ENCODE assay signal across 22 cellular contexts in genomic region chr5:177271113-177271512, GRCh38.
"Had no signal": no experiment of that assay in that cellular context is flagged by ENCODE, and none has a peak within 500 bp of the region (broad histone marks: within the 10 kb centered on the region; RNA-seq: fewer than 3 reads in every experiment).

No MANE protein-coding gene starts in this region.

- DNase-seq: activated CD4-positive, alpha-beta T cell treated with anti-CD3 and anti-CD28 coated beads, Interleukin-2, amount 10 ng/mL, durations not matched to agents 7 days and 5 days; activated CD8-positive, alpha-beta T cell treated with anti-CD3 and anti-CD28 coated beads, Interleukin-2, amount 10 ng/mL, durations not matched to agents 7 days and 5 days; activated naive CD4-positive, alpha-beta T cell treated with Interleukin-2 at 50 U/mL for 16 hours; activated naive CD8-positive, alpha-beta T cell treated with anti-CD3 and anti-CD28 coated beads, Interleukin-2, amount 10 ng/mL, durations not matched to agents 7 days and 5 days; amygdala; caudate nucleus; effector memory CD8-positive, alpha-beta T cell; esophagus squamous epithelium; head of caudate nucleus; kidney; left lung; naive thymus-derived CD8-positive, alpha-beta T cell; SK-N-SH; stimulated activated CD4-positive, alpha-beta T cell treated with anti-CD3 and anti-CD28 coated beads, Interleukin-4, amount 100 ng/mL, for 24 hours; stimulated activated naive CD4-positive, alpha-beta T cell treated with Interleukin-2 at 50 U/mL for 16 hours; substantia nigra; thyroid gland had no signal

- ATAC-seq: activated CD4-positive, CD25-positive, alpha-beta regulatory T cell treated with anti-CD3 and anti-CD28 coated beads, Interleukin-2, amount 50 U/mL, for 24 hours; activated CD8-positive, alpha-beta T cell treated with anti-CD3 and anti-CD28 coated beads, Interleukin-2, amount 10 ng/mL, durations not matched to agents 7 days and 5 days; effector memory CD8-positive, alpha-beta T cell; gastroesophageal sphincter; left lung; naive thymus-derived CD8-positive, alpha-beta T cell had no signal

- H3K9me3 ChIP-seq: esophagus squamous epithelium, gastroesophageal sphincter, left lung, prostate gland, SK-N-SH, thyroid gland had no signal

- H3K27me3 Mint-ChIP-seq: activated CD4-positive, alpha-beta T cell treated with anti-CD3 and anti-CD28 coated beads, Interleukin-2, amount 10 ng/mL, durations not matched to agents 7 days and 5 days; activated naive CD8-positive, alpha-beta T cell treated with anti-CD3 and anti-CD28 coated beads, Interleukin-2, amount 10 ng/mL, durations not matched to agents 7 days and 5 days; effector memory CD8-positive, alpha-beta T cell; naive thymus-derived CD8-positive, alpha-beta T cell had no signal

- H3K4me1 Mint-ChIP-seq: activated naive CD8-positive, alpha-beta T cell treated with anti-CD3 and anti-CD28 coated beads, Interleukin-2, amount 10 ng/mL, durations not matched to agents 7 days and 5 days; neural progenitor cell had no signal

- H3K4me3 ChIP-seq: esophagus squamous epithelium, gastroesophageal sphincter, left lung, neural progenitor cell, prostate gland, thyroid gland had no signal

- H3K27ac Mint-ChIP-seq: activated CD4-positive, alpha-beta T cell treated with anti-CD3 and anti-CD28 coated beads, Interleukin-2, amount 10 ng/mL, durations not matched to agents 7 days and 5 days; activated CD8-positive, alpha-beta T cell treated with anti-CD3 and anti-CD28 coated beads, Interleukin-2, amount 10 ng/mL, durations not matched to agents 7 days and 5 days; activated naive CD8-positive, alpha-beta T cell treated with anti-CD3 and anti-CD28 coated beads, Interleukin-2, amount 10 ng/mL, durations not matched to agents 7 days and 5 days; activated T-helper 2 cell treated with anti-CD3 and anti-CD28 coated beads, Interferon-gamma antibody, Interleukin-2, Interleukin-4, amounts not matched to agents 10 μg/mL and 5 μg/mL and 100 μg/mL, durations not matched to agents 14 hours and 24 hours and 36 hours; neural progenitor cell had no signal

- H3K4me3 Mint-ChIP-seq: activated CD4-positive, alpha-beta T cell treated with anti-CD3 and anti-CD28 coated beads, Interleukin-2, amount 10 ng/mL, durations not matched to agents 7 days and 5 days; activated CD8-positive, alpha-beta T cell treated with anti-CD3 and anti-CD28 coated beads, Interleukin-2, amount 10 ng/mL, durations not matched to agents 7 days and 5 days; activated naive CD8-positive, alpha-beta T cell treated with anti-CD3 and anti-CD28 coated beads, Interleukin-2, amount 10 ng/mL, durations not matched to agents 7 days and 5 days; effector memory CD8-positive, alpha-beta T cell; naive thymus-derived CD8-positive, alpha-beta T cell; neural progenitor cell had no signal
